Comparison of ENCODE assay signal across 1 cellular context in the genomic region with DNA sequence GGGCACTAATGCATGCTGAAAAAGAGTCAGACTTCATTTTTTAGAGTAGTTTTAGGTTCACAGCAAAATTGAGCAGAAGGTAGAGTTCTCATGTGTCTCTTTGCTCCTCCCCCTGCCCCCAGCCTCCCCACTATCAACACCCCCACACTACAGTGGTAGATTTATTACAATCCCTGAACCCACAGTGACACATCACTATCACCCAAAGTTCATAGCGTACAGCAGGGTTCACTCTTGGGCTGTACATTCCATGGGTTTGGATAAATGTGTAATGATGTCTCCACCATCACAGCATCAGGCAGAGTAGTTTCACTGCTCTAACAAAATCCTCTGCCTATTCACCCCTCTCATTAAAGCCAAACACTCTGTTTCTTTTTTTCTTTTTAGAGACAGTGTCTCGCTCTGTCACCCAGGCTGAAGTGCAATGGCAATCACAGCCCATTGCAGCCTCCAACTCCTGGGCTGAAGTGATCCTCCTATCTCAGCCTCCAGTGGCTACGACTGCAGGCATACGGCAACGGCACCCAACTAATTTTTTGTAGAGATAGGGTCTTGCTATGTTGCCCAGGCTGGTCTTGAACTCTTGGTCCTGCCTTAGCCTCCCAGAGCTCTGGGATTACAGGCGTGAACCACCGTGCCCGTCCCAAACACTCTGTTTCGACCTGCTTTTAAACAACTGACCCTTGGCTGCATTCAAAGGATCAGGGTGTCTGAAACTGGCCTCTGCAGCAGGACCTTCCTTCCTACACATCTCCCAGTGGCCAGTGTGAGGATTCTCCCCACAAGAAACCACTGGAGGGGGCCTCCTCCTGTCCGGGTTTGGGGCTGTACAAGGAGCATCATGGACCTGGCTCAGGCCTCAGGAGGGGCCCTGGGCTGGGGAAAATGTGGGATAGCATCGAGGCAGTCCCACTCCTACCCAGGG.
TF ChIP-seq lines count a peak whose summit lies in the region.

No MANE protein-coding gene starts in this region.

TF ChIP-seq in K562, 482 proteins besides CTCF, POLR2A, EP300 and RAD21 (continued from another document and continues in another):
- TF ChIP-seq, protein P1, sequence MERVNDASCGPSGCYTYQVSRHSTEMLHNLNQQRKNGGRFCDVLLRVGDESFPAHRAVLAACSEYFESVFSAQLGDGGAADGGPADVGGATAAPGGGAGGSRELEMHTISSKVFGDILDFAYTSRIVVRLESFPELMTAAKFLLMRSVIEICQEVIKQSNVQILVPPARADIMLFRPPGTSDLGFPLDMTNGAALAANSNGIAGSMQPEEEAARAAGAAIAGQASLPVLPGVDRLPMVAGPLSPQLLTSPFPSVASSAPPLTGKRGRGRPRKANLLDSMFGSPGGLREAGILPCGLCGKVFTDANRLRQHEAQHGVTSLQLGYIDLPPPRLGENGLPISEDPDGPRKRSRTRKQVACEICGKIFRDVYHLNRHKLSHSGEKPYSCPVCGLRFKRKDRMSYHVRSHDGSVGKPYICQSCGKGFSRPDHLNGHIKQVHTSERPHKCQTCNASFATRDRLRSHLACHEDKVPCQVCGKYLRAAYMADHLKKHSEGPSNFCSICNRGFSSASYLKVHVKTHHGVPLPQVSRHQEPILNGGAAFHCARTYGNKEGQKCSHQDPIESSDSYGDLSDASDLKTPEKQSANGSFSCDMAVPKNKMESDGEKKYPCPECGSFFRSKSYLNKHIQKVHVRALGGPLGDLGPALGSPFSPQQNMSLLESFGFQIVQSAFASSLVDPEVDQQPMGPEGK (CRISPR knock-in tag; IDR thresholded peaks at IDR 0.05; ENCODE audit: borderline replicate concordance): no peak
- TF ChIP-seq SIX5 (IDR thresholded peaks at IDR 0.05; ENCODE audit: borderline replicate concordance in 1 of 2, insufficient read depth in 1 of 2, low read depth in 1 of 2, low read length in 2 of 2) (no peak), ZNF75A (CRISPR knock-in tag; IDR thresholded peaks at IDR 0.05) (no peak), NELFE (IDR thresholded peaks at IDR 0.05; ENCODE audit: insufficient read depth, insufficient read length) (no peak), NCOA1 (IDR thresholded peaks at IDR 0.05; ENCODE audit: low read depth) (no peak; the same call in 1 of the 2 replicates), NCOR1 (IDR thresholded peaks at IDR 0.05) (no peak), C11orf30 (IDR thresholded peaks at IDR 0.05; ENCODE audit: low read depth) (peak; percentile 68), SOX6 (IDR thresholded peaks at IDR 0.05) (no peak), TCF3 (CRISPR knock-in tag; IDR thresholded peaks at IDR 0.05) (peak; percentile 15; the same call in 1 of the 2 replicates), GATAD2B (IDR thresholded peaks at IDR 0.05; ENCODE audit: borderline replicate concordance) (no peak), ZNF41 (CRISPR knock-in tag; conservative IDR thresholded peaks at IDR 0.05) (no peak), ILF3 (IDR thresholded peaks at IDR 0.05; ENCODE audit: borderline replicate concordance) (no peak), NFXL1 (CRISPR knock-in tag; IDR thresholded peaks at IDR 0.05) (no peak), MEIS2 (IDR thresholded peaks at IDR 0.05; ENCODE audit: partially characterized antibody) (peak; percentile 91), DIDO1 (tag; IDR thresholded peaks at IDR 0.05; ENCODE audit: low read depth) (no peak), HDAC8 (tag; IDR thresholded peaks at IDR 0.05) (no peak), NFIC (IDR thresholded peaks at IDR 0.05) (no peak), ILK (tag; IDR thresholded peaks at IDR 0.05; ENCODE audit: borderline replicate concordance, low read depth) (no peak), TBL1XR1 (IDR thresholded peaks at IDR 0.05; ENCODE audit: low read length in 2 of 2) (peak in 1 of 2 experiments; percentile 39; a peak in 1 of 4 replicates), CEBPG (CRISPR knock-in tag; IDR thresholded peaks at IDR 0.05) (no peak), CEBPG (tag; conservative IDR thresholded peaks at IDR 0.05 in 1 of 2, IDR thresholded peaks at IDR 0.05 in 1 of 2) (no peak), PCBP1 (IDR thresholded peaks at IDR 0.05; ENCODE audit: low read depth, low read length, poor library complexity, severe bottlenecking) (no peak), TAF1 (IDR thresholded peaks at IDR 0.05; ENCODE audit: control insufficient read depth, extremely low read depth, insufficient read depth, low read length, severe bottlenecking) (no peak), FOXK1 (CRISPR knock-in tag; IDR thresholded peaks at IDR 0.05; ENCODE audit: borderline replicate concordance) (no peak), NUFIP1 (IDR thresholded peaks at IDR 0.05; ENCODE audit: partially characterized antibody) (no peak), ZNF695 (CRISPR knock-in tag; IDR thresholded peaks at IDR 0.05) (no peak), ZNF324 (CRISPR knock-in tag; IDR thresholded peaks at IDR 0.05) (no peak), TEAD1 (CRISPR knock-in tag; IDR thresholded peaks at IDR 0.05) (peak; percentile 17 to 31; a peak in 1 of 4 replicates), ZEB2 (IDR thresholded peaks at IDR 0.05) (no peak), MIER1 (IDR thresholded peaks at IDR 0.05; ENCODE audit: low read depth) (no peak), ZNF707 (CRISPR knock-in tag; conservative IDR thresholded peaks at IDR 0.05) (no peak), FOXP1 (CRISPR knock-in tag; IDR thresholded peaks at IDR 0.05) (no peak), NR1H2 (CRISPR knock-in tag; IDR thresholded peaks at IDR 0.05) (no peak), JUND (IDR thresholded peaks at IDR 0.05; ENCODE audit: borderline replicate concordance, low read depth, low read length) (peak; percentile 50; the same call in 1 of the 2 replicates), JUND (tag; IDR thresholded peaks at IDR 0.05; ENCODE audit: borderline replicate concordance, low read depth, low read length) (peak; percentile 45; the same call in 1 of the 3 replicates), HEY1 (CRISPR knock-in tag; IDR thresholded peaks at IDR 0.05; ENCODE audit: borderline replicate concordance) (no peak), ZNF140 (CRISPR knock-in tag; IDR thresholded peaks at IDR 0.05) (no peak), MEF2D (tag; conservative IDR thresholded peaks at IDR 0.05; ENCODE audit: low read depth) (no peak), MYC (IDR thresholded peaks at IDR 0.05; ENCODE audit: low read depth, low read length) (no peak), MYC (CRISPR knock-in tag; IDR thresholded peaks at IDR 0.05; ENCODE audit: borderline replicate concordance, low read depth) (no peak), MCM7 (IDR thresholded peaks at IDR 0.05) (no peak), MBD2 (IDR thresholded peaks at IDR 0.05; ENCODE audit: borderline replicate concordance, low read depth) (no peak), TARDBP (IDR thresholded peaks at IDR 0.05) (no peak), RCOR1 (IDR thresholded peaks at IDR 0.05; ENCODE audit: borderline replicate concordance in 1 of 2, low read depth in 2 of 2, low read length in 2 of 2) (peak in 1 of 2 experiments; percentile 10; a peak in 1 of 4 replicates), PTTG1 (tag; IDR thresholded peaks at IDR 0.05; ENCODE audit: low read depth) (no peak), DPF2 (IDR thresholded peaks at IDR 0.05) (peak; percentile 57; the same call in 1 of the 2 replicates), IFI16 (CRISPR knock-in tag; IDR thresholded peaks at IDR 0.05) (no peak), ERF (CRISPR knock-in tag; IDR thresholded peaks at IDR 0.05) (no peak), HOXB6 (CRISPR knock-in tag; IDR thresholded peaks at IDR 0.05; ENCODE audit: borderline replicate concordance) (no peak), KDM4B (IDR thresholded peaks at IDR 0.05; ENCODE audit: borderline replicate concordance in 2 of 2, low read depth in 1 of 2) (no peak), LARP7 (IDR thresholded peaks at IDR 0.05) (no peak), MAFG (tag; conservative IDR thresholded peaks at IDR 0.05) (0 out of 2 replicates have a peak, but pooled peaks have one; percentile 26)
- TF ChIP-seq, protein P2, sequence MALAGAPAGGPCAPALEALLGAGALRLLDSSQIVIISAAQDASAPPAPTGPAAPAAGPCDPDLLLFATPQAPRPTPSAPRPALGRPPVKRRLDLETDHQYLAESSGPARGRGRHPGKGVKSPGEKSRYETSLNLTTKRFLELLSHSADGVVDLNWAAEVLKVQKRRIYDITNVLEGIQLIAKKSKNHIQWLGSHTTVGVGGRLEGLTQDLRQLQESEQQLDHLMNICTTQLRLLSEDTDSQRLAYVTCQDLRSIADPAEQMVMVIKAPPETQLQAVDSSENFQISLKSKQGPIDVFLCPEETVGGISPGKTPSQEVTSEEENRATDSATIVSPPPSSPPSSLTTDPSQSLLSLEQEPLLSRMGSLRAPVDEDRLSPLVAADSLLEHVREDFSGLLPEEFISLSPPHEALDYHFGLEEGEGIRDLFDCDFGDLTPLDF (CRISPR knock-in tag; IDR thresholded peaks at IDR 0.05): 0 out of 2 replicates have a peak, but pooled peaks have one; percentile 37
- TF ChIP-seq, protein P3, sequence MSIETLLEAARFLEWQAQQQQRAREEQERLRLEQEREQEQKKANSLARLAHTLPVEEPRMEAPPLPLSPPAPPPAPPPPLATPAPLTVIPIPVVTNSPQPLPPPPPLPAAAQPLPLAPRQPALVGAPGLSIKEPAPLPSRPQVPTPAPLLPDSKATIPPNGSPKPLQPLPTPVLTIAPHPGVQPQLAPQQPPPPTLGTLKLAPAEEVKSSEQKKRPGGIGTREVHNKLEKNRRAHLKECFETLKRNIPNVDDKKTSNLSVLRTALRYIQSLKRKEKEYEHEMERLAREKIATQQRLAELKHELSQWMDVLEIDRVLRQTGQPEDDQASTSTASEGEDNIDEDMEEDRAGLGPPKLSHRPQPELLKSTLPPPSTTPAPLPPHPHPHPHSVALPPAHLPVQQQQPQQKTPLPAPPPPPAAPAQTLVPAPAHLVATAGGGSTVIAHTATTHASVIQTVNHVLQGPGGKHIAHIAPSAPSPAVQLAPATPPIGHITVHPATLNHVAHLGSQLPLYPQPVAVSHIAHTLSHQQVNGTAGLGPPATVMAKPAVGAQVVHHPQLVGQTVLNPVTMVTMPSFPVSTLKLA (conservative IDR thresholded peaks at IDR 0.05): 0 out of 4 replicates have a peak, but pooled peaks of 1 of the 2 experiments have one; percentile 25
- TF ChIP-seq, protein P4, sequence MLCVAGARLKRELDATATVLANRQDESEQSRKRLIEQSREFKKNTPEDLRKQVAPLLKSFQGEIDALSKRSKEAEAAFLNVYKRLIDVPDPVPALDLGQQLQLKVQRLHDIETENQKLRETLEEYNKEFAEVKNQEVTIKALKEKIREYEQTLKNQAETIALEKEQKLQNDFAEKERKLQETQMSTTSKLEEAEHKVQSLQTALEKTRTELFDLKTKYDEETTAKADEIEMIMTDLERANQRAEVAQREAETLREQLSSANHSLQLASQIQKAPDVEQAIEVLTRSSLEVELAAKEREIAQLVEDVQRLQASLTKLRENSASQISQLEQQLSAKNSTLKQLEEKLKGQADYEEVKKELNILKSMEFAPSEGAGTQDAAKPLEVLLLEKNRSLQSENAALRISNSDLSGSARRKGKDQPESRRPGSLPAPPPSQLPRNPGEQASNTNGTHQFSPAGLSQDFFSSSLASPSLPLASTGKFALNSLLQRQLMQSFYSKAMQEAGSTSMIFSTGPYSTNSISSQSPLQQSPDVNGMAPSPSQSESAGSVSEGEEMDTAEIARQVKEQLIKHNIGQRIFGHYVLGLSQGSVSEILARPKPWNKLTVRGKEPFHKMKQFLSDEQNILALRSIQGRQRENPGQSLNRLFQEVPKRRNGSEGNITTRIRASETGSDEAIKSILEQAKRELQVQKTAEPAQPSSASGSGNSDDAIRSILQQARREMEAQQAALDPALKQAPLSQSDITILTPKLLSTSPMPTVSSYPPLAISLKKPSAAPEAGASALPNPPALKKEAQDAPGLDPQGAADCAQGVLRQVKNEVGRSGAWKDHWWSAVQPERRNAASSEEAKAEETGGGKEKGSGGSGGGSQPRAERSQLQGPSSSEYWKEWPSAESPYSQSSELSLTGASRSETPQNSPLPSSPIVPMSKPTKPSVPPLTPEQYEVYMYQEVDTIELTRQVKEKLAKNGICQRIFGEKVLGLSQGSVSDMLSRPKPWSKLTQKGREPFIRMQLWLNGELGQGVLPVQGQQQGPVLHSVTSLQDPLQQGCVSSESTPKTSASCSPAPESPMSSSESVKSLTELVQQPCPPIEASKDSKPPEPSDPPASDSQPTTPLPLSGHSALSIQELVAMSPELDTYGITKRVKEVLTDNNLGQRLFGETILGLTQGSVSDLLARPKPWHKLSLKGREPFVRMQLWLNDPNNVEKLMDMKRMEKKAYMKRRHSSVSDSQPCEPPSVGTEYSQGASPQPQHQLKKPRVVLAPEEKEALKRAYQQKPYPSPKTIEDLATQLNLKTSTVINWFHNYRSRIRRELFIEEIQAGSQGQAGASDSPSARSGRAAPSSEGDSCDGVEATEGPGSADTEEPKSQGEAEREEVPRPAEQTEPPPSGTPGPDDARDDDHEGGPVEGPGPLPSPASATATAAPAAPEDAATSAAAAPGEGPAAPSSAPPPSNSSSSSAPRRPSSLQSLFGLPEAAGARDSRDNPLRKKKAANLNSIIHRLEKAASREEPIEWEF (CRISPR knock-in tag; IDR thresholded peaks at IDR 0.05): no peak
- TF ChIP-seq, protein P5, sequence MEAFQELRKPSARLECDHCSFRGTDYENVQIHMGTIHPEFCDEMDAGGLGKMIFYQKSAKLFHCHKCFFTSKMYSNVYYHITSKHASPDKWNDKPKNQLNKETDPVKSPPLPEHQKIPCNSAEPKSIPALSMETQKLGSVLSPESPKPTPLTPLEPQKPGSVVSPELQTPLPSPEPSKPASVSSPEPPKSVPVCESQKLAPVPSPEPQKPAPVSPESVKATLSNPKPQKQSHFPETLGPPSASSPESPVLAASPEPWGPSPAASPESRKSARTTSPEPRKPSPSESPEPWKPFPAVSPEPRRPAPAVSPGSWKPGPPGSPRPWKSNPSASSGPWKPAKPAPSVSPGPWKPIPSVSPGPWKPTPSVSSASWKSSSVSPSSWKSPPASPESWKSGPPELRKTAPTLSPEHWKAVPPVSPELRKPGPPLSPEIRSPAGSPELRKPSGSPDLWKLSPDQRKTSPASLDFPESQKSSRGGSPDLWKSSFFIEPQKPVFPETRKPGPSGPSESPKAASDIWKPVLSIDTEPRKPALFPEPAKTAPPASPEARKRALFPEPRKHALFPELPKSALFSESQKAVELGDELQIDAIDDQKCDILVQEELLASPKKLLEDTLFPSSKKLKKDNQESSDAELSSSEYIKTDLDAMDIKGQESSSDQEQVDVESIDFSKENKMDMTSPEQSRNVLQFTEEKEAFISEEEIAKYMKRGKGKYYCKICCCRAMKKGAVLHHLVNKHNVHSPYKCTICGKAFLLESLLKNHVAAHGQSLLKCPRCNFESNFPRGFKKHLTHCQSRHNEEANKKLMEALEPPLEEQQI (IDR thresholded peaks at IDR 0.05): 0 out of 2 replicates have a peak, but pooled peaks have one; percentile 47
- TF ChIP-seq, protein P6, sequence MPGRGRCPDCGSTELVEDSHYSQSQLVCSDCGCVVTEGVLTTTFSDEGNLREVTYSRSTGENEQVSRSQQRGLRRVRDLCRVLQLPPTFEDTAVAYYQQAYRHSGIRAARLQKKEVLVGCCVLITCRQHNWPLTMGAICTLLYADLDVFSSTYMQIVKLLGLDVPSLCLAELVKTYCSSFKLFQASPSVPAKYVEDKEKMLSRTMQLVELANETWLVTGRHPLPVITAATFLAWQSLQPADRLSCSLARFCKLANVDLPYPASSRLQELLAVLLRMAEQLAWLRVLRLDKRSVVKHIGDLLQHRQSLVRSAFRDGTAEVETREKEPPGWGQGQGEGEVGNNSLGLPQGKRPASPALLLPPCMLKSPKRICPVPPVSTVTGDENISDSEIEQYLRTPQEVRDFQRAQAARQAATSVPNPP (IDR thresholded peaks at IDR 0.05; ENCODE audit: borderline replicate concordance, insufficient read depth, insufficient read length): no peak
- TF ChIP-seq, protein P7, sequence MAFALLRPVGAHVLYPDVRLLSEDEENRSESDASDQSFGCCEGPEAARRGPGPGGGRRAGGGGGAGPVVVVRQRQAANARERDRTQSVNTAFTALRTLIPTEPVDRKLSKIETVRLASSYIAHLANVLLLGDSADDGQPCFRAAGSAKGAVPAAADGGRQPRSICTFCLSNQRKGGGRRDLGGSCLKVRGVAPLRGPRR (CRISPR knock-in tag; IDR thresholded peaks at IDR 0.05): no peak
